Comparison of ENCODE assay signal across 8 cellular contexts in the genomic region with DNA sequence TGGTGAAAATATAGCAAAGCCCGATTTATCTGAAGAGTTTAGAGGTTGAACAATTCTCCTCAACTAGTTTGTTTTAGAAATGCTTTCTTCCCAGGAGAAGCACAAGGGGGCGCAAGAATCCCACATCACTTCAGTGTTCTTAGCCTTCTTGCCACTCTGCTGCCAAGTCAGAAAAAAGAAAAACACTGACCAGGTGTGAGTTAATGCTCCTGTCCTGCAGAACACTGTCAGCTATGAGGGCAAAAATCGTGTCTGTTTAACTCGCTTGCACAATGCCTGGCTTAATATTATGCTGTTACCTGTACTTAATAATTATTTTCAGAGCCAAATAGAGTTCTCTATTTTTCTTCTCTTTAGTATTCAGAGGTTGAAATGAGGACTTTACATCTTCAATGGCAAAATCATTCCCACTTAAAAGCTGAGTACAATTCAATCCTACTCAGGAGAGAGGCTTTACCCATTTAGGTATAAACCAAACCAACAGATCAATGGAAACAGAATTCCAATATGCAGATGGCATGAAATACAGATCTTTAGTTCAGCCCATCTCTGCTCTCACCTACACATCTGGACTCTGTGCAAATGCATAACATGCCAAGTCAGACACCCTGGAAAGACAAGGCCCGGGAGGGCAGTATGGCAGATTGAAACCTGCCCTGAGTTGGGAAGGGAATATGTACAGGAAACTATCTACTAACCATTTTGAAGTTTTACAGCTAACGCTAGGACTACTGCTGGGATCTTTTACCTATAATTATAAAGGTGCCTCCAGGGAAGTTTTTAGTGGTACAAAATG.
DNase-seq lines count a peak whose midpoint lies in the region; ATAC-seq, FAIRE-seq and TF ChIP-seq lines count a peak whose summit lies in the region.

No MANE protein-coding gene starts in this region.

- intact Hi-C loops in activated CD4-positive, alpha-beta T cell treated with anti-CD3 and anti-CD28 coated beads for 36 hours (cut with DNase I, micrococcal nuclease) = loop anchor here (1.0 to 10.0 kb wide), 7 partner anchors 40 to 371 kb away; a partner anchor contains a TSS

- H3K4me1 Mint-ChIP-seq in activated CD4-positive, alpha-beta T cell treated with anti-CD3 and anti-CD28 coated beads for 36 hours = peaks cover 61% of the 10 kb centered on the region

- FAIRE-seq in A204.1 (lab: Jason Lieb, UNC) = peak; percentile 84

- POLR2A ChIA-PET in activated CD4-positive, alpha-beta T cell treated with anti-CD3 and anti-CD28 coated beads for 36 hours (lab: Charles Lee) = interaction anchor here (0.7 to 1.1 kb wide), 2 partner anchors 152 to 153 kb away, joined by 3 to 4 read pairs; a partner anchor contains a TSS

- ATAC-seq in activated CD4-positive, alpha-beta T cell treated with anti-CD3 and anti-CD28 coated beads for 36 hours = peak; percentile 73
- ATAC-seq in left lobe of liver (peak; percentile 85), HG03045 (IDR thresholded peaks at IDR 0.05; ENCODE audit: unreplicated experiment) (no peak)

- H3K4me3 Mint-ChIP-seq in activated CD4-positive, alpha-beta T cell treated with anti-CD3 and anti-CD28 coated beads for 36 hours = no peak overlapping the region

- H3K4me3 ChIP-seq in choroid plexus epithelial cell (ENCODE audit: low read depth, low read length) = no peak overlapping the region

- CTCF ChIA-PET in activated CD4-positive, alpha-beta T cell treated with anti-CD3 and anti-CD28 coated beads for 36 hours (lab: Charles Lee) = interaction anchor here (0.6 to 9.7 kb wide), 27 partner anchors 8 to 171 kb away, joined by 3 to 178 read pairs (median 4); a partner anchor contains a TSS

- in situ Hi-C loops in GM13977 (cut with MboI; ENCODE audit: low pct_unique_long_range_greater_than_20kb, low sequenced_read_pairs, unreplicated experiment) = loop anchor here (5.0 kb wide), 1 partner anchor 153 kb away; a partner anchor contains a TSS

- DNase-seq in GM13977 (ENCODE audit: low spot score) = peak; percentile 44
- DNase-seq in NCI-H446 treated with DMSO at 0.1 percent for 48 hours (lab: John Stamatoyannopoulos, UW) = peak; percentile 34
- peak; percentile 86 for DNase-seq in activated CD4-positive, alpha-beta T cell treated with anti-CD3 and anti-CD28 coated beads for 36 hours
- peak; percentile 88 for DNase-seq in choroid plexus epithelial cell (ENCODE audit: low read depth)
- DNase-seq in left lobe of liver (ENCODE audit: low spot score) = peak; percentile 59
- DNase-seq in stimulated activated CD4-positive, alpha-beta T cell treated with anti-CD3 and anti-CD28 coated beads, TNF-alpha, amount 100 ng/mL, for 48 hours (ENCODE audit: low read depth in 3 of 3) = peak; percentile 34 to 63 (median 60)

- no peaks in the 10 kb centered on the region for H3K9me3 Mint-ChIP-seq in activated CD4-positive, alpha-beta T cell treated with anti-CD3 and anti-CD28 coated beads for 36 hours (ENCODE audit: low read depth)

- TF ChIP-seq CTCF in GM13977 (IDR thresholded peaks at IDR 0.05; ENCODE audit: extremely low read depth, insufficient read depth, missing control alignments) (peak; percentile 81), choroid plexus epithelial cell (conservative IDR thresholded peaks at IDR 0.05; ENCODE audit: low read depth, low read length) (peak; percentile 81)

- H3K27ac Mint-ChIP-seq in activated CD4-positive, alpha-beta T cell treated with anti-CD3 and anti-CD28 coated beads for 36 hours = no peak overlapping the region

- no peaks in the 10 kb centered on the region for H3K27me3 Mint-ChIP-seq in activated CD4-positive, alpha-beta T cell treated with anti-CD3 and anti-CD28 coated beads for 36 hours

- H3K36me3 Mint-ChIP-seq in activated CD4-positive, alpha-beta T cell treated with anti-CD3 and anti-CD28 coated beads for 36 hours (ENCODE audit: low read depth) = peaks cover 43% of the 10 kb centered on the region

Comparison
In these comparisons a context has a peak if more than half of its experiments do, and no peak if none do; other contexts are left out.
1. DNase-seq: peak in every context shown above with its lines; median percentile 88 in choroid plexus epithelial cell; 86 in activated CD4-positive, alpha-beta T cell treated with anti-CD3 and anti-CD28 coated beads for 36 hours; 60 in stimulated activated CD4-positive, alpha-beta T cell treated with anti-CD3 and anti-CD28 coated beads, TNF-alpha, amount 100 ng/mL, for 48 hours; 59 in left lobe of liver; 44 in GM13977; 34 in NCI-H446 treated with DMSO at 0.1 percent for 48 hours.